In the genomic region with DNA sequence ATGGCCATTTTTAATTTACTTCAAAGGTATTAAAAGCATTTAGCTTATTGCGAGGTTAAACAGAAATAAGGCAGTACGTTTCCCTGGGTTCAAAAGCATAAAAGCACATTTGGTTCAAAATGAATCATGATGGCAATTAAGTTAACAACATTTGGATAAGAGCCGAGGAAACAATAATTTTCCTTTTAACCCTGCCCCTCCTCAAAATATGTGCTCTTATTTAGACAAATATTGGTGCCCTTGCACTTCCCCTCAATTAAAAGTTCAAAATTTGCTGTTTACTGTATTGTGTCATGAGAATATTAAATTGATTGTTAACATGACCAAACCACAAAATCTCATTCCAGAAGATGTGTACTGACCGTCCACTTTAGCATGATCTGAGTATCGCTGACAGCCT, we compare ENCODE assay signal across 29 cellular contexts. TPM values are rescaled to one million over a fixed set of nuclear protein-coding genes. Genes with fewer than 3 reads are reported as not detected.
"Had no signal": no experiment of that assay in that cellular context is flagged by ENCODE, and none has a peak within 500 bp of the region (broad histone marks: within the 10 kb centered on the region; RNA-seq: fewer than 3 reads in every experiment).

No MANE protein-coding gene starts in this region.

- FAIRE-seq: bronchial epithelial cell, TTC549 had no signal

- DNase-seq: activated B cell treated with CpG ODN at 0.5 μM for 24 hours; activated CD4-positive, alpha-beta memory T cell treated with anti-CD3 and anti-CD28 coated beads, Interleukin-2, amount 10 ng/mL, durations not matched to agents 7 days and 5 days; activated CD4-positive, alpha-beta T cell treated with anti-CD3 and anti-CD28 coated beads for 4 hours; activated CD4-positive, alpha-beta T cell treated with anti-CD3 and anti-CD28 coated beads, Interleukin-2, amount 50 U/mL, for 48 hours; activated CD4-positive, CD25-positive, alpha-beta regulatory T cell treated with anti-CD3 and anti-CD28 coated beads, Interleukin-2, amount 50 U/mL, for 72 hours; activated CD8-positive, alpha-beta memory T cell treated with anti-CD3 and anti-CD28 coated beads for 24 hours; activated CD8-positive, alpha-beta memory T cell treated with anti-CD3 and anti-CD28 coated beads, Interleukin-2, amount 10 ng/mL, durations not matched to agents 7 days and 5 days; activated CD8-positive, alpha-beta memory T cell treated with anti-CD3 and anti-CD28 coated beads, Interleukin-2, amount 50 U/mL, for 48 hours; activated CD8-positive, alpha-beta T cell treated with anti-CD3 and anti-CD28 coated beads, Interleukin-2, amount 10 ng/mL, durations not matched to agents 7 days and 5 days; activated effector memory CD4-positive, alpha-beta T cell treated with Interleukin-2 at 50 U/mL for 16 hours; activated gamma-delta T cell; activated naive CD4-positive, alpha-beta T cell treated with anti-CD3 and anti-CD28 coated beads, Interleukin-2, amount 10 ng/mL, durations not matched to agents 7 days and 5 days; activated naive CD4-positive, alpha-beta T cell treated with Interleukin-2 at 50 U/mL for 16 hours; activated naive CD8-positive, alpha-beta T cell treated with anti-CD3 and anti-CD28 coated beads, Interleukin-2, amount 10 ng/mL, durations not matched to agents 7 days and 5 days; activated naive CD8-positive, alpha-beta T cell treated with anti-CD3 and anti-CD28 coated beads, Interleukin-2, amount 50 U/mL, for 24 hours; activated T-cell treated with anti-CD3 and anti-CD28 coated beads, Interleukin-2, amount 50 U/mL, for 24 hours; activated T-cell treated with anti-CD3 and anti-CD28 coated beads, Interleukin-2, amount 50 U/mL, for 48 hours; anterior cingulate cortex; cerebellar nuclear complex; T-helper 1 cell; T-helper 2 cell; T-helper 9 cell had no signal

- H3K27me3 ChIP-seq: ascending aorta, cardiac muscle cell had no signal

- H3K4me1 ChIP-seq: ascending aorta had no signal

- H3K27ac ChIP-seq: ascending aorta, cardiac muscle cell, VCaP had no signal

- H3K9me3 ChIP-seq: ascending aorta had no signal

- H3K4me3 ChIP-seq: ascending aorta, cardiac muscle cell had no signal

RNA-seq across cellular contexts. Expression of gene VSIG10L2, which starts 48.7 kb away (rescaled TPM):
- total RNA-seq: activated B cell treated with CpG ODN at 0.5 μM for 24 hours; activated CD4-positive, alpha-beta memory T cell treated with anti-CD3 and anti-CD28 coated beads, Interleukin-2, amount 10 ng/mL, durations not matched to agents 7 days and 5 days; activated CD4-positive, alpha-beta T cell treated with anti-CD3 and anti-CD28 coated beads, Interleukin-2, amount 10 ng/mL, durations not matched to agents 24 days and 14 days; activated CD8-positive, alpha-beta memory T cell treated with anti-CD3 and anti-CD28 coated beads, Interleukin-2, amount 10 ng/mL, durations not matched to agents 7 days and 5 days; activated CD8-positive, alpha-beta T cell treated with anti-CD3 and anti-CD28 coated beads, Interleukin-2, amount 10 ng/mL, durations not matched to agents 7 days and 5 days; activated naive CD8-positive, alpha-beta T cell treated with anti-CD3 and anti-CD28 coated beads, Interleukin-2, amount 10 ng/mL, durations not matched to agents 7 days and 5 days; activated T-helper 2 cell treated with anti-CD3 and anti-CD28 coated beads, Interferon-gamma antibody, Interleukin-2, Interleukin-4, amounts not matched to agents 10 μg/mL and 5 μg/mL and 100 μg/mL, durations not matched to agents 14 hours and 24 hours and 36 hours; ascending aorta; bronchial epithelial cell; cardiac muscle cell had no signal
